ENCODE assay signal across 35 cellular contexts in genomic region chr9:16033921-16034320, GRCh38.
"Had no signal": no experiment of that assay in that cellular context is flagged by ENCODE, and none has a peak within 500 bp of the region (broad histone marks: within the 10 kb centered on the region; RNA-seq: fewer than 3 reads in every experiment).

No MANE protein-coding gene starts in this region.

- H3K27me3 Mint-ChIP-seq: activated B cell treated with CpG ODN at 0.5 μM for 24 hours; activated CD4-positive, alpha-beta memory T cell treated with anti-CD3 and anti-CD28 coated beads, Interleukin-2, amount 10 ng/mL, durations not matched to agents 7 days and 5 days; activated CD4-positive, alpha-beta T cell treated with anti-CD3 and anti-CD28 coated beads, Interleukin-2, amount 10 ng/mL, durations not matched to agents 7 days and 5 days; activated naive CD4-positive, alpha-beta T cell treated with anti-CD3 and anti-CD28 coated beads, Interleukin-2, amount 10 ng/mL, durations not matched to agents 7 days and 5 days; activated naive CD4-positive, alpha-beta T cell treated with anti-CD3 and anti-CD28 coated beads, Interleukin-2, amount 50 U/mL, for 24 hours; activated naive CD8-positive, alpha-beta T cell; activated naive CD8-positive, alpha-beta T cell treated with anti-CD3 and anti-CD28 coated beads, Interleukin-2, amount 50 U/mL, for 24 hours; activated T-cell treated with anti-CD3 and anti-CD28 coated beads, Interleukin-2, amount 50 U/mL, for 24 hours; brain; central memory CD8-positive, alpha-beta T cell; T-helper 17 cell had no signal

- H3K36me3 ChIP-seq: ascending aorta, cardiac muscle cell had no signal

- FAIRE-seq: TTC549 had no signal

- H3K9me3 Mint-ChIP-seq: activated B cell treated with CpG ODN at 0.5 μM for 24 hours; activated CD4-positive, alpha-beta T cell treated with anti-CD3 and anti-CD28 coated beads, Interleukin-2, amount 10 ng/mL, durations not matched to agents 7 days and 5 days; activated naive CD8-positive, alpha-beta T cell treated with anti-CD3 and anti-CD28 coated beads, Interleukin-2, amount 50 U/mL, for 24 hours; activated T-cell treated with anti-CD3 and anti-CD28 coated beads, Interleukin-2, amount 50 U/mL, for 24 hours; activated T-helper 2 cell treated with anti-CD3 and anti-CD28 coated beads, Interferon-gamma antibody, Interleukin-2, Interleukin-4, amounts not matched to agents 10 μg/mL and 5 μg/mL and 100 μg/mL, durations not matched to agents 14 hours and 24 hours and 36 hours had no signal

- H3K4me1 ChIP-seq: ascending aorta had no signal

- H3K36me3 Mint-ChIP-seq: activated CD8-positive, alpha-beta memory T cell treated with anti-CD3 and anti-CD28 coated beads, Interleukin-2, amount 10 ng/mL, durations not matched to agents 7 days and 5 days; activated naive CD4-positive, alpha-beta T cell treated with anti-CD3 and anti-CD28 coated beads, Interleukin-2, amount 10 ng/mL, durations not matched to agents 7 days and 5 days; activated naive CD4-positive, alpha-beta T cell treated with anti-CD3 and anti-CD28 coated beads, Interleukin-2, amount 50 U/mL, for 24 hours; activated naive CD8-positive, alpha-beta T cell; activated naive CD8-positive, alpha-beta T cell treated with anti-CD3 and anti-CD28 coated beads, Interleukin-2, amount 10 ng/mL, durations not matched to agents 7 days and 5 days; brain; T-cell had no signal

- H3K4me3 Mint-ChIP-seq: activated B cell treated with CpG ODN at 0.5 μM for 24 hours; activated CD4-positive, alpha-beta memory T cell treated with anti-CD3 and anti-CD28 coated beads, Interleukin-2, amount 10 ng/mL, durations not matched to agents 7 days and 5 days; activated CD4-positive, alpha-beta T cell treated with anti-CD3 and anti-CD28 coated beads for 36 hours; activated CD4-positive, alpha-beta T cell treated with anti-CD3 and anti-CD28 coated beads, Interleukin-2, amount 10 ng/mL, durations not matched to agents 7 days and 5 days; activated CD8-positive, alpha-beta memory T cell treated with anti-CD3 and anti-CD28 coated beads, Interleukin-2, amount 10 ng/mL, durations not matched to agents 7 days and 5 days; activated CD8-positive, alpha-beta T cell treated with anti-CD3 and anti-CD28 coated beads, Interleukin-2, amount 10 ng/mL, durations not matched to agents 7 days and 5 days; activated naive CD4-positive, alpha-beta T cell treated with anti-CD3 and anti-CD28 coated beads, Interleukin-2, amount 10 ng/mL, durations not matched to agents 7 days and 5 days; activated naive CD4-positive, alpha-beta T cell treated with anti-CD3 and anti-CD28 coated beads, Interleukin-2, amount 50 U/mL, for 24 hours; activated naive CD8-positive, alpha-beta T cell; activated naive CD8-positive, alpha-beta T cell treated with anti-CD3 and anti-CD28 coated beads, Interleukin-2, amount 10 ng/mL, durations not matched to agents 7 days and 5 days; activated naive CD8-positive, alpha-beta T cell treated with anti-CD3 and anti-CD28 coated beads, Interleukin-2, amount 50 U/mL, for 24 hours; activated T-cell treated with anti-CD3 and anti-CD28 coated beads, Interleukin-2, amount 50 U/mL, for 24 hours; brain; central memory CD8-positive, alpha-beta T cell; T-cell; T-helper 17 cell had no signal

- H3K27ac Mint-ChIP-seq: activated B cell treated with CpG ODN at 0.5 μM for 24 hours; activated CD4-positive, alpha-beta memory T cell treated with anti-CD3 and anti-CD28 coated beads, Interleukin-2, amount 10 ng/mL, durations not matched to agents 7 days and 5 days; activated CD4-positive, alpha-beta T cell treated with anti-CD3 and anti-CD28 coated beads for 36 hours; activated CD4-positive, alpha-beta T cell treated with anti-CD3 and anti-CD28 coated beads, Interleukin-2, amount 10 ng/mL, durations not matched to agents 7 days and 5 days; activated CD8-positive, alpha-beta memory T cell treated with anti-CD3 and anti-CD28 coated beads, Interleukin-2, amount 10 ng/mL, durations not matched to agents 7 days and 5 days; activated CD8-positive, alpha-beta T cell treated with anti-CD3 and anti-CD28 coated beads, Interleukin-2, amount 10 ng/mL, durations not matched to agents 7 days and 5 days; activated naive CD4-positive, alpha-beta T cell treated with anti-CD3 and anti-CD28 coated beads, Interleukin-2, amount 10 ng/mL, durations not matched to agents 7 days and 5 days; activated naive CD4-positive, alpha-beta T cell treated with anti-CD3 and anti-CD28 coated beads, Interleukin-2, amount 50 U/mL, for 24 hours; activated naive CD8-positive, alpha-beta T cell; activated naive CD8-positive, alpha-beta T cell treated with anti-CD3 and anti-CD28 coated beads, Interleukin-2, amount 10 ng/mL, durations not matched to agents 7 days and 5 days; activated naive CD8-positive, alpha-beta T cell treated with anti-CD3 and anti-CD28 coated beads, Interleukin-2, amount 50 U/mL, for 24 hours; activated T-cell treated with anti-CD3 and anti-CD28 coated beads, Interleukin-2, amount 50 U/mL, for 24 hours; activated T-helper 2 cell treated with anti-CD3 and anti-CD28 coated beads, Interferon-gamma antibody, Interleukin-2, Interleukin-4, amounts not matched to agents 10 μg/mL and 5 μg/mL and 100 μg/mL, durations not matched to agents 14 hours and 24 hours and 36 hours; brain; T-cell; T-helper 17 cell had no signal

- H3K4me3 ChIP-seq: ascending aorta, cardiac muscle cell had no signal

- H3K4me1 Mint-ChIP-seq: activated B cell treated with CpG ODN at 0.5 μM for 24 hours; central memory CD8-positive, alpha-beta T cell; T-cell; T-helper 17 cell had no signal

- H3K27me3 ChIP-seq: ascending aorta, cardiac muscle cell had no signal

- H3K9me3 ChIP-seq: ascending aorta had no signal

- H3K27ac ChIP-seq: ascending aorta, cardiac muscle cell, VCaP had no signal

- DNase-seq: activated B cell treated with CpG ODN at 0.5 μM for 24 hours; activated CD4-positive, alpha-beta memory T cell treated with anti-CD3 and anti-CD28 coated beads, Interleukin-2, amount 10 ng/mL, durations not matched to agents 7 days and 5 days; activated CD4-positive, alpha-beta T cell treated with anti-CD3 and anti-CD28 coated beads for 1 hour; activated CD4-positive, alpha-beta T cell treated with anti-CD3 and anti-CD28 coated beads for 36 hours; activated CD4-positive, alpha-beta T cell treated with anti-CD3 and anti-CD28 coated beads for 48 hours; activated CD4-positive, alpha-beta T cell treated with anti-CD3 and anti-CD28 coated beads, Interleukin-2, amount 10 ng/mL, durations not matched to agents 7 days and 5 days; activated CD4-positive, alpha-beta T cell treated with anti-CD3 and anti-CD28 coated beads, Interleukin-2, amount 50 U/mL, for 48 hours; activated CD8-positive, alpha-beta memory T cell treated with anti-CD3 and anti-CD28 coated beads for 24 hours; activated CD8-positive, alpha-beta memory T cell treated with anti-CD3 and anti-CD28 coated beads, Interleukin-2, amount 10 ng/mL, durations not matched to agents 7 days and 5 days; activated CD8-positive, alpha-beta memory T cell treated with anti-CD3 and anti-CD28 coated beads, Interleukin-2, amount 50 U/mL, for 48 hours; activated CD8-positive, alpha-beta T cell treated with anti-CD3 and anti-CD28 coated beads, Interleukin-2, amount 10 ng/mL, durations not matched to agents 7 days and 5 days; activated effector memory CD4-positive, alpha-beta T cell treated with Interleukin-2 at 50 U/mL for 16 hours; activated gamma-delta T cell; activated naive CD4-positive, alpha-beta T cell treated with anti-CD3 and anti-CD28 coated beads, Interleukin-2, amount 10 ng/mL, durations not matched to agents 7 days and 5 days; activated naive CD4-positive, alpha-beta T cell treated with Interleukin-2 at 50 U/mL for 16 hours; activated naive CD8-positive, alpha-beta T cell treated with anti-CD3 and anti-CD28 coated beads, Interleukin-2, amount 10 ng/mL, durations not matched to agents 7 days and 5 days; activated naive CD8-positive, alpha-beta T cell treated with anti-CD3 and anti-CD28 coated beads, Interleukin-2, amount 50 U/mL, for 24 hours; activated T-cell treated with anti-CD3 and anti-CD28 coated beads, Interleukin-2, amount 50 U/mL, for 24 hours; activated T-cell treated with anti-CD3 and anti-CD28 coated beads, Interleukin-2, amount 50 U/mL, for 48 hours; amygdala; anterior cingulate cortex; caudate nucleus; T-cell; T-helper 17 cell; T1000 had no signal

- ATAC-seq: activated CD4-positive, alpha-beta T cell treated with anti-CD3 and anti-CD28 coated beads for 36 hours; activated CD4-positive, CD25-positive, alpha-beta regulatory T cell treated with anti-CD3 and anti-CD28 coated beads, Interleukin-2, amount 50 U/mL, for 24 hours; activated CD8-positive, alpha-beta memory T cell treated with anti-CD3 and anti-CD28 coated beads, Interleukin-2, amount 10 ng/mL, durations not matched to agents 7 days and 5 days; activated CD8-positive, alpha-beta T cell treated with anti-CD3 and anti-CD28 coated beads, Interleukin-2, amount 10 ng/mL, durations not matched to agents 7 days and 5 days; activated naive CD8-positive, alpha-beta T cell treated with anti-CD3 and anti-CD28 coated beads, Interleukin-2, amount 50 U/mL, for 24 hours; T-cell; T-helper 17 cell had no signal
